In the genomic region with DNA sequence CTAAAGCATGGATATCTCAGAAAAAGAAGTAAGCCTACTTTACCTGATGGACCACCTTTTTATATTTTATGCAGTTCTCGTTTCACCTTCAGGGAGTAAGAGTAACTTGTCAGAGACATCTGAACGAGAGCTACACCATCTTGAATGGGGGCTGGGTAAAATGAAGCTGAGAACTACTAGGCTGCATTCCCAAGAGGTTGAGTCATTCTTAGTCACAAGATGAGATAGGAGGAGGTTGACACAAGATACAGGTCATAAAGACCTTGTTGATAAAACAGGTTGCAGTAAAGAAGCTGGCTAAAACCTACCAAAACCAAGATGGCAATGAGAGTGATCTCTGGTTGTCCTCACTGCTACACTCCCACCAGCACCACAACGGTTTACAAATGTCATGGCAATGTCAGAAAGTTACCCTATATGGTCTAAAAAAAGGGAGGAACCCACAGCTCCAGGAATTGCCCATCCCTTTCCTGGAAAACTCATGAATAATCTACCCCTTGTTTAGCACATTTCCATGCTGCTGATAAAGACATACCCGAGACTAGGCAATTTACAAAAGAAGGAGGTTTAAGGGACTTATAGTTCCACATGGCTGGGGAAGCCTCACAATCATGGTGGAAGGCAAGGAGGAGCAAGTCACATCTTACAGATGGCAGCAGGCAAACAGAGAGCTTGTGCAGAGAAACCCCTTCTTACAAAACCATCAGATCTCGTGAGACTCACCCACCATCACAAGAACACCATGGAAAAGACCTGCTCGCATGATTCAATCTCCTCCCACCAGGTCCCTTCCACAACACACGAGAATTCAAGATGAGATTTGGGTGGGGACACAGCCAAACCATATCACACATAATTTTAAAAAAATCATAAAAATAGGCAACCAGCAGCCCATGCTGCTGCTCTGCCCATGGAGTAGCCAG, we compare ENCODE assay signal across 1 cellular context.
TF ChIP-seq lines count a peak whose summit lies in the region.

No MANE protein-coding gene starts in this region.

TF ChIP-seq in K562, 482 proteins besides CTCF, POLR2A, EP300 and RAD21 (continued from another document and continues in another):
- TF ChIP-seq RBM17 (IDR thresholded peaks at IDR 0.05; ENCODE audit: borderline replicate concordance, low read depth, low read length) (no peak), PRPF4 (IDR thresholded peaks at IDR 0.05; ENCODE audit: insufficient read depth, low read depth, low read length, poor library complexity, severe bottlenecking) (no peak), HNRNPLL (IDR thresholded peaks at IDR 0.05; ENCODE audit: low read depth, low read length, poor library complexity, severe bottlenecking) (no peak), MCM2 (IDR thresholded peaks at IDR 0.05; ENCODE audit: low read depth) (no peak), SPI1 (IDR thresholded peaks at IDR 0.05; ENCODE audit: borderline replicate concordance, low read depth, low read length) (no peak), TEAD2 (tag; IDR thresholded peaks at IDR 0.05) (peak; percentile 81), SREBF1 (IDR thresholded peaks at IDR 0.05; ENCODE audit: borderline replicate concordance, low read depth, low read length) (no peak), MTF1 (CRISPR knock-in tag; IDR thresholded peaks at IDR 0.05; ENCODE audit: borderline replicate concordance) (no peak), ZNF384 (IDR thresholded peaks at IDR 0.05; ENCODE audit: low read depth, low read length) (no peak), ZNF644 (tag; IDR thresholded peaks at IDR 0.05; ENCODE audit: low read depth) (peak; percentile 90), LCOR (CRISPR knock-in tag; IDR thresholded peaks at IDR 0.05) (no peak), NR2C1 (IDR thresholded peaks at IDR 0.05) (no peak), NR2C1 (tag; IDR thresholded peaks at IDR 0.05) (peak; percentile 93), NR2F6 (CRISPR knock-in tag; IDR thresholded peaks at IDR 0.05) (no peak), HNRNPH1 (optimal IDR thresholded peaks at IDR 0.05; ENCODE audit: low read depth, low read length) (no peak), ZNF165 (CRISPR knock-in tag; IDR thresholded peaks at IDR 0.05; ENCODE audit: borderline replicate concordance) (peak; percentile 90; the same call in 1 of the 2 replicates), SP2 (IDR thresholded peaks at IDR 0.05; ENCODE audit: extremely low read depth, low read depth, low read length, poor library complexity, severe bottlenecking) (no peak), ZNF316 (IDR thresholded peaks at IDR 0.05) (no peak), CSDE1 (IDR thresholded peaks at IDR 0.05) (no peak), POLR2AphosphoS2 (IDR thresholded peaks at IDR 0.05; ENCODE audit: low read length) (no peak), MEIS2 (IDR thresholded peaks at IDR 0.05; ENCODE audit: partially characterized antibody) (peak; percentile 27), ZNF584 (CRISPR knock-in tag; IDR thresholded peaks at IDR 0.05; ENCODE audit: low read depth) (peak; percentile 99), SIX5 (IDR thresholded peaks at IDR 0.05; ENCODE audit: borderline replicate concordance in 1 of 2, insufficient read depth in 1 of 2, low read depth in 1 of 2, low read length in 2 of 2) (no peak)
- TF ChIP-seq, protein P1, sequence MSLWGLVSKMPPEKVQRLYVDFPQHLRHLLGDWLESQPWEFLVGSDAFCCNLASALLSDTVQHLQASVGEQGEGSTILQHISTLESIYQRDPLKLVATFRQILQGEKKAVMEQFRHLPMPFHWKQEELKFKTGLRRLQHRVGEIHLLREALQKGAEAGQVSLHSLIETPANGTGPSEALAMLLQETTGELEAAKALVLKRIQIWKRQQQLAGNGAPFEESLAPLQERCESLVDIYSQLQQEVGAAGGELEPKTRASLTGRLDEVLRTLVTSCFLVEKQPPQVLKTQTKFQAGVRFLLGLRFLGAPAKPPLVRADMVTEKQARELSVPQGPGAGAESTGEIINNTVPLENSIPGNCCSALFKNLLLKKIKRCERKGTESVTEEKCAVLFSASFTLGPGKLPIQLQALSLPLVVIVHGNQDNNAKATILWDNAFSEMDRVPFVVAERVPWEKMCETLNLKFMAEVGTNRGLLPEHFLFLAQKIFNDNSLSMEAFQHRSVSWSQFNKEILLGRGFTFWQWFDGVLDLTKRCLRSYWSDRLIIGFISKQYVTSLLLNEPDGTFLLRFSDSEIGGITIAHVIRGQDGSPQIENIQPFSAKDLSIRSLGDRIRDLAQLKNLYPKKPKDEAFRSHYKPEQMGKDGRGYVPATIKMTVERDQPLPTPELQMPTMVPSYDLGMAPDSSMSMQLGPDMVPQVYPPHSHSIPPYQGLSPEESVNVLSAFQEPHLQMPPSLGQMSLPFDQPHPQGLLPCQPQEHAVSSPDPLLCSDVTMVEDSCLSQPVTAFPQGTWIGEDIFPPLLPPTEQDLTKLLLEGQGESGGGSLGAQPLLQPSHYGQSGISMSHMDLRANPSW (CRISPR knock-in tag; IDR thresholded peaks at IDR 0.05): no peak
- TF ChIP-seq, protein P2, sequence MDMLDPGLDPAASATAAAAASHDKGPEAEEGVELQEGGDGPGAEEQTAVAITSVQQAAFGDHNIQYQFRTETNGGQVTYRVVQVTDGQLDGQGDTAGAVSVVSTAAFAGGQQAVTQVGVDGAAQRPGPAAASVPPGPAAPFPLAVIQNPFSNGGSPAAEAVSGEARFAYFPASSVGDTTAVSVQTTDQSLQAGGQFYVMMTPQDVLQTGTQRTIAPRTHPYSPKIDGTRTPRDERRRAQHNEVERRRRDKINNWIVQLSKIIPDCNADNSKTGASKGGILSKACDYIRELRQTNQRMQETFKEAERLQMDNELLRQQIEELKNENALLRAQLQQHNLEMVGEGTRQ (CRISPR knock-in tag; IDR thresholded peaks at IDR 0.05): no peak
- TF ChIP-seq, protein P3, sequence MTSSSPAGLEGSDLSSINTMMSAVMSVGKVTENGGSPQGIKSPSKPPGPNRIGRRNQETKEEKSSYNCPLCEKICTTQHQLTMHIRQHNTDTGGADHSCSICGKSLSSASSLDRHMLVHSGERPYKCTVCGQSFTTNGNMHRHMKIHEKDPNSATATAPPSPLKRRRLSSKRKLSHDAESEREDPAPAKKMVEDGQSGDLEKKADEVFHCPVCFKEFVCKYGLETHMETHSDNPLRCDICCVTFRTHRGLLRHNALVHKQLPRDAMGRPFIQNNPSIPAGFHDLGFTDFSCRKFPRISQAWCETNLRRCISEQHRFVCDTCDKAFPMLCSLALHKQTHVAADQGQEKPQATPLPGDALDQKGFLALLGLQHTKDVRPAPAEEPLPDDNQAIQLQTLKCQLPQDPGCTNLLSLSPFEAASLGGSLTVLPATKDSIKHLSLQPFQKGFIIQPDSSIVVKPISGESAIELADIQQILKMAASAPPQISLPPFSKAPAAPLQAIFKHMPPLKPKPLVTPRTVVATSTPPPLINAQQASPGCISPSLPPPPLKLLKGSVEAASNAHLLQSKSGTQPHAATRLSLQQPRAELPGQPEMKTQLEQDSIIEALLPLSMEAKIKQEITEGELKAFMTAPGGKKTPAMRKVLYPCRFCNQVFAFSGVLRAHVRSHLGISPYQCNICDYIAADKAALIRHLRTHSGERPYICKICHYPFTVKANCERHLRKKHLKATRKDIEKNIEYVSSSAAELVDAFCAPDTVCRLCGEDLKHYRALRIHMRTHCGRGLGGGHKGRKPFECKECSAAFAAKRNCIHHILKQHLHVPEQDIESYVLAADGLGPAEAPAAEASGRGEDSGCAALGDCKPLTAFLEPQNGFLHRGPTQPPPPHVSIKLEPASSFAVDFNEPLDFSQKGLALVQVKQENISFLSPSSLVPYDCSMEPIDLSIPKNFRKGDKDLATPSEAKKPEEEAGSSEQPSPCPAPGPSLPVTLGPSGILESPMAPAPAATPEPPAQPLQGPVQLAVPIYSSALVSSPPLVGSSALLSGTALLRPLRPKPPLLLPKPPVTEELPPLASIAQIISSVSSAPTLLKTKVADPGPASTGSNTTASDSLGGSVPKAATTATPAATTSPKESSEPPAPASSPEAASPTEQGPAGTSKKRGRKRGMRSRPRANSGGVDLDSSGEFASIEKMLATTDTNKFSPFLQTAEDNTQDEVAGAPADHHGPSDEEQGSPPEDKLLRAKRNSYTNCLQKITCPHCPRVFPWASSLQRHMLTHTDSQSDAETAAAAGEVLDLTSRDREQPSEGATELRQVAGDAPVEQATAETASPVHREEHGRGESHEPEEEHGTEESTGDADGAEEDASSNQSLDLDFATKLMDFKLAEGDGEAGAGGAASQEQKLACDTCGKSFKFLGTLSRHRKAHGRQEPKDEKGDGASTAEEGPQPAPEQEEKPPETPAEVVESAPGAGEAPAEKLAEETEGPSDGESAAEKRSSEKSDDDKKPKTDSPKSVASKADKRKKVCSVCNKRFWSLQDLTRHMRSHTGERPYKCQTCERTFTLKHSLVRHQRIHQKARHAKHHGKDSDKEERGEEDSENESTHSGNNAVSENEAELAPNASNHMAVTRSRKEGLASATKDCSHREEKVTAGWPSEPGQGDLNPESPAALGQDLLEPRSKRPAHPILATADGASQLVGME (CRISPR knock-in tag; IDR thresholded peaks at IDR 0.05): peak; percentile 89; the same call in 1 of the 2 replicates
- TF ChIP-seq, protein P4, sequence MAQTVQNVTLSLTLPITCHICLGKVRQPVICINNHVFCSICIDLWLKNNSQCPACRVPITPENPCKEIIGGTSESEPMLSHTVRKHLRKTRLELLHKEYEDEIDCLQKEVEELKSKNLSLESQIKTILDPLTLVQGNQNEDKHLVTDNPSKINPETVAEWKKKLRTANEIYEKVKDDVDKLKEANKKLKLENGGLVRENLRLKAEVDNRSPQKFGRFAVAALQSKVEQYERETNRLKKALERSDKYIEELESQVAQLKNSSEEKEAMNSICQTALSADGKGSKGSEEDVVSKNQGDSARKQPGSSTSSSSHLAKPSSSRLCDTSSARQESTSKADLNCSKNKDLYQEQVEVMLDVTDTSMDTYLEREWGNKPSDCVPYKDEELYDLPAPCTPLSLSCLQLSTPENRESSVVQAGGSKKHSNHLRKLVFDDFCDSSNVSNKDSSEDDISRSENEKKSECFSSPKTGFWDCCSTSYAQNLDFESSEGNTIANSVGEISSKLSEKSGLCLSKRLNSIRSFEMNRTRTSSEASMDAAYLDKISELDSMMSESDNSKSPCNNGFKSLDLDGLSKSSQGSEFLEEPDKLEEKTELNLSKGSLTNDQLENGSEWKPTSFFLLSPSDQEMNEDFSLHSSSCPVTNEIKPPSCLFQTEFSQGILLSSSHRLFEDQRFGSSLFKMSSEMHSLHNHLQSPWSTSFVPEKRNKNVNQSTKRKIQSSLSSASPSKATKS (CRISPR knock-in tag; IDR thresholded peaks at IDR 0.05): peak; percentile 81; the same call in 1 of the 2 replicates
- TF ChIP-seq, protein P5, sequence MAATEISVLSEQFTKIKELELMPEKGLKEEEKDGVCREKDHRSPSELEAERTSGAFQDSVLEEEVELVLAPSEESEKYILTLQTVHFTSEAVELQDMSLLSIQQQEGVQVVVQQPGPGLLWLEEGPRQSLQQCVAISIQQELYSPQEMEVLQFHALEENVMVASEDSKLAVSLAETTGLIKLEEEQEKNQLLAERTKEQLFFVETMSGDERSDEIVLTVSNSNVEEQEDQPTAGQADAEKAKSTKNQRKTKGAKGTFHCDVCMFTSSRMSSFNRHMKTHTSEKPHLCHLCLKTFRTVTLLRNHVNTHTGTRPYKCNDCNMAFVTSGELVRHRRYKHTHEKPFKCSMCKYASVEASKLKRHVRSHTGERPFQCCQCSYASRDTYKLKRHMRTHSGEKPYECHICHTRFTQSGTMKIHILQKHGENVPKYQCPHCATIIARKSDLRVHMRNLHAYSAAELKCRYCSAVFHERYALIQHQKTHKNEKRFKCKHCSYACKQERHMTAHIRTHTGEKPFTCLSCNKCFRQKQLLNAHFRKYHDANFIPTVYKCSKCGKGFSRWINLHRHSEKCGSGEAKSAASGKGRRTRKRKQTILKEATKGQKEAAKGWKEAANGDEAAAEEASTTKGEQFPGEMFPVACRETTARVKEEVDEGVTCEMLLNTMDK (IDR thresholded peaks at IDR 0.05; ENCODE audit: borderline replicate concordance, insufficient read depth, low read depth, low read length, poor library complexity, severe bottlenecking): no peak
- TF ChIP-seq, protein P6, sequence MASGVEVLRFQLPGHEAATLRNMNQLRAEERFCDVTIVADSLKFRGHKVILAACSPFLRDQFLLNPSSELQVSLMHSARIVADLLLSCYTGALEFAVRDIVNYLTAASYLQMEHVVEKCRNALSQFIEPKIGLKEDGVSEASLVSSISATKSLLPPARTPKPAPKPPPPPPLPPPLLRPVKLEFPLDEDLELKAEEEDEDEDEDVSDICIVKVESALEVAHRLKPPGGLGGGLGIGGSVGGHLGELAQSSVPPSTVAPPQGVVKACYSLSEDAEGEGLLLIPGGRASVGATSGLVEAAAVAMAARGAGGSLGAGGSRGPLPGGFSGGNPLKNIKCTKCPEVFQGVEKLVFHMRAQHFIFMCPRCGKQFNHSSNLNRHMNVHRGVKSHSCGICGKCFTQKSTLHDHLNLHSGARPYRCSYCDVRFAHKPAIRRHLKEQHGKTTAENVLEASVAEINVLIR (CRISPR knock-in tag; IDR thresholded peaks at IDR 0.05): peak; percentile 87
- TF ChIP-seq, protein P7, sequence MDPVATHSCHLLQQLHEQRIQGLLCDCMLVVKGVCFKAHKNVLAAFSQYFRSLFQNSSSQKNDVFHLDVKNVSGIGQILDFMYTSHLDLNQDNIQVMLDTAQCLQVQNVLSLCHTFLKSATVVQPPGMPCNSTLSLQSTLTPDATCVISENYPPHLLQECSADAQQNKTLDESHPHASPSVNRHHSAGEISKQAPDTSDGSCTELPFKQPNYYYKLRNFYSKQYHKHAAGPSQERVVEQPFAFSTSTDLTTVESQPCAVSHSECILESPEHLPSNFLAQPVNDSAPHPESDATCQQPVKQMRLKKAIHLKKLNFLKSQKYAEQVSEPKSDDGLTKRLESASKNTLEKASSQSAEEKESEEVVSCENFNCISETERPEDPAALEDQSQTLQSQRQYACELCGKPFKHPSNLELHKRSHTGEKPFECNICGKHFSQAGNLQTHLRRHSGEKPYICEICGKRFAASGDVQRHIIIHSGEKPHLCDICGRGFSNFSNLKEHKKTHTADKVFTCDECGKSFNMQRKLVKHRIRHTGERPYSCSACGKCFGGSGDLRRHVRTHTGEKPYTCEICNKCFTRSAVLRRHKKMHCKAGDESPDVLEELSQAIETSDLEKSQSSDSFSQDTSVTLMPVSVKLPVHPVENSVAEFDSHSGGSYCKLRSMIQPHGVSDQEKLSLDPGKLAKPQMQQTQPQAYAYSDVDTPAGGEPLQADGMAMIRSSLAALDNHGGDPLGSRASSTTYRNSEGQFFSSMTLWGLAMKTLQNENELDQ (CRISPR knock-in tag; IDR thresholded peaks at IDR 0.05; ENCODE audit: borderline replicate concordance): no peak
- TF ChIP-seq, protein P8, sequence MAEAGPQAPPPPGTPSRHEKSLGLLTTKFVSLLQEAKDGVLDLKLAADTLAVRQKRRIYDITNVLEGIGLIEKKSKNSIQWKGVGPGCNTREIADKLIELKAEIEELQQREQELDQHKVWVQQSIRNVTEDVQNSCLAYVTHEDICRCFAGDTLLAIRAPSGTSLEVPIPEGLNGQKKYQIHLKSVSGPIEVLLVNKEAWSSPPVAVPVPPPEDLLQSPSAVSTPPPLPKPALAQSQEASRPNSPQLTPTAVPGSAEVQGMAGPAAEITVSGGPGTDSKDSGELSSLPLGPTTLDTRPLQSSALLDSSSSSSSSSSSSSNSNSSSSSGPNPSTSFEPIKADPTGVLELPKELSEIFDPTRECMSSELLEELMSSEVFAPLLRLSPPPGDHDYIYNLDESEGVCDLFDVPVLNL (CRISPR knock-in tag; IDR thresholded peaks at IDR 0.05; ENCODE audit: low read depth): no peak
- TF ChIP-seq, protein P9, sequence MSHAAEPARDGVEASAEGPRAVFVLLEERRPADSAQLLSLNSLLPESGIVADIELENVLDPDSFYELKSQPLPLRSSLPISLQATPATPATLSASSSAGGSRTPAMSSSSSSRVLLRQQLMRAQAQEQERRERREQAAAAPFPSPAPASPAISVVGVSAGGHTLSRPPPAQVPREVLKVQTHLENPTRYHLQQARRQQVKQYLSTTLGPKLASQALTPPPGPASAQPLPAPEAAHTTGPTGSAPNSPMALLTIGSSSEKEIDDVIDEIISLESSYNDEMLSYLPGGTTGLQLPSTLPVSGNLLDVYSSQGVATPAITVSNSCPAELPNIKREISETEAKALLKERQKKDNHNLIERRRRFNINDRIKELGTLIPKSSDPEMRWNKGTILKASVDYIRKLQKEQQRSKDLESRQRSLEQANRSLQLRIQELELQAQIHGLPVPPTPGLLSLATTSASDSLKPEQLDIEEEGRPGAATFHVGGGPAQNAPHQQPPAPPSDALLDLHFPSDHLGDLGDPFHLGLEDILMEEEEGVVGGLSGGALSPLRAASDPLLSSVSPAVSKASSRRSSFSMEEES (CRISPR knock-in tag; IDR thresholded peaks at IDR 0.05): no peak
